ENCODE assay signal across 8 cellular contexts in the genomic region with DNA sequence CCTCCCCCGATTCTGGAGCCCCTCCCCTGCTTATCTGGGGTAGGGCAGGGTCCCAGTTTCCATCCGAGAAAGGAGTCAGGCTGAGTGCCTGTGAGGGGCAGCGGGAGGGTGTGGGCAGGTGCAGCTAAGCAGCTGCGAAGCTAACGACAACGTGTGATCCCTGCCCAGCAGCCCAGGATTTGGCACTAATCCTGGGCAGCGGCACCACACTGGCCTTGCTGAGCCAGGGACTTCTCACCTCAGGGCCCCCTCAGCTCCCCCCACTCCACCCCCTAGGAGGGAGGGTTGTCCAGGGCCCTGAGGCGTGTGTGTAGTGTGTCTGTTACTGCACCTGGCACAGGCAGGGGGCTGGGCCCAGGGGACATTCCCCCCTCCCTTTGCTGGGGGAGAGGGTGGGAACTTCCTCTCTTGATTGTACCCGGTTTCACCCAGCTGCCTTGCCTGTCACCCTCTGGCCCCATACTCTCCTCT. TPM values are rescaled to one million over a fixed set of nuclear protein-coding genes. Genes with fewer than 3 reads are reported as not detected.
DNase-seq lines count a peak whose midpoint lies in the region; ATAC-seq and TF ChIP-seq lines count a peak whose summit lies in the region.

No MANE protein-coding gene starts in this region.

- H3K27ac Mint-ChIP-seq in T-helper 17 cell: peak overlapping the region; percentile 8

- no peaks in the 10 kb centered on the region for H3K9me3 ChIP-seq in T-helper 17 cell (ENCODE audit: control insufficient read depth, low read length, poor library complexity, severe bottlenecking)
- no peaks in the 10 kb centered on the region for H3K9me3 ChIP-seq in PC-9 (ENCODE audit: insufficient read depth, low read depth)
- H3K9me3 ChIP-seq in PC-3 (ENCODE audit: low read length): no peaks in the 10 kb centered on the region

- BruUV-seq in PC-9 (replicated peaks; lab: Mats Ljungman, UMichigan) (no TSS peak), PC-3 (replicated peaks; lab: Mats Ljungman, UMichigan) (no TSS peak)

- peaks cover 13% of the 10 kb centered on the region for H3K4me1 Mint-ChIP-seq in T-helper 17 cell

- H3K4me2 ChIP-seq in PC-9 (no peak overlapping the region), PC-3 (ENCODE audit: low read length) (no peak overlapping the region)

- H3K4me1 ChIP-seq in PC-9 (replicated peaks; ENCODE audit: insufficient read depth): no peaks in the 10 kb centered on the region
- no peaks in the 10 kb centered on the region for H3K4me1 ChIP-seq in PC-3 (ENCODE audit: insufficient read depth, low read length)

- H4K20me1 ChIP-seq in PC-9 (ENCODE audit: insufficient read depth) (peaks cover 8% of the 10 kb centered on the region; the same call in 1 of the 2 replicates), PC-3 (ENCODE audit: low read length) (no peaks in the 10 kb centered on the region; the same call in 1 of the 2 replicates)

- peaks cover 10% of the 10 kb centered on the region for H3K27me3 Mint-ChIP-seq in T-helper 17 cell

- peaks cover 11% of the 10 kb centered on the region; the same call in 1 of the 2 replicates for H3F3A ChIP-seq in PC-9 (ENCODE audit: insufficient read depth, low read depth)
- no peaks in the 10 kb centered on the region for H3F3A ChIP-seq in PC-3 (ENCODE audit: low read length, unreplicated experiment)

- H2AFZ ChIP-seq in PC-9 (no peak overlapping the region), PC-3 (ENCODE audit: low read length) (no peak overlapping the region)

- TF ChIP-seq CTCF in PC-9 (conservative IDR thresholded peaks at IDR 0.05) (no peak), PC-3 (conservative IDR thresholded peaks at IDR 0.05; ENCODE audit: low read depth, low read length) (no peak)

- CTCF ChIA-PET in PC-9 (lab: Charles Lee): interaction anchor here (0.5 to 0.6 kb wide), 2 partner anchors 20 to 58 kb away, joined by 3 to 11 read pairs; no protein-coding TSS in a partner anchor
- CTCF ChIA-PET in PC-3 (lab: Charles Lee): interaction anchor here (1.3 to 3.4 kb wide), 2 partner anchors 11 to 56 kb away, joined by 4 to 28 read pairs; partner anchors contain the start of gene ATG101

- ATAC-seq in GM19324 (IDR thresholded peaks at IDR 0.05; ENCODE audit: low FRiP score, unreplicated experiment) (peak; percentile 69), HG03196 (IDR thresholded peaks at IDR 0.05; ENCODE audit: unreplicated experiment) (peak; percentile 56), T-helper 17 cell (peak; percentile 77), PC-3 (no peak)

- H3K79me2 ChIP-seq in PC-9 (ENCODE audit: low read depth) (no peaks in the 10 kb centered on the region), PC-3 (ENCODE audit: low read length) (peaks cover 16% of the 10 kb centered on the region)

- H3K27me3 ChIP-seq in PC-9 (ENCODE audit: insufficient read depth, low read depth): no peaks in the 10 kb centered on the region
- no peaks in the 10 kb centered on the region for H3K27me3 ChIP-seq in PC-3 (ENCODE audit: low read length)

- H3K4me3 Mint-ChIP-seq in T-helper 17 cell: no peak overlapping the region

- H3K36me3 Mint-ChIP-seq in T-helper 17 cell (ENCODE audit: low read depth): peaks cover 3% of the 10 kb centered on the region

- H3K27ac ChIP-seq in PC-9: no peak overlapping the region
- no peak overlapping the region for H3K27ac ChIP-seq in PC-3 (ENCODE audit: low read length)

- H3K9me2 ChIP-seq in PC-9 (ENCODE audit: insufficient read depth) (no peaks in the 10 kb centered on the region), PC-3 (replicated peaks; ENCODE audit: low read length) (no peaks in the 10 kb centered on the region)

- no peak overlapping the region for H3K9ac ChIP-seq in PC-3 (ENCODE audit: low read length)

- intact Hi-C loops in PC-9 (cut with micrococcal nuclease; ENCODE audit: unreplicated experiment): no loop called here
- intact Hi-C loops in PC-3 (cut with micrococcal nuclease): loop anchor here (5.0 kb wide), 1 partner anchor 36 kb away; no protein-coding TSS in a partner anchor

- H3K36me3 ChIP-seq in PC-9 (ENCODE audit: low read depth) (no peaks in the 10 kb centered on the region), PC-3 (ENCODE audit: low read depth, low read length) (peaks cover 15% of the 10 kb centered on the region)

- POLR2A ChIA-PET in PC-9 (lab: Charles Lee; ENCODE audit: unreplicated experiment): no interaction called here
- POLR2A ChIA-PET in PC-3 (lab: Charles Lee; ENCODE audit: unreplicated experiment): no interaction called here

- DNase-seq in T-helper 17 cell: no peak
- DNase-seq in myocyte (ENCODE audit: low read depth): peak; percentile 85
- no peak for DNase-seq in DMS 273 (lab: John Stamatoyannopoulos, UW; ENCODE audit: unreplicated experiment)
- no peak for DNase-seq in NCI-H1694 (lab: John Stamatoyannopoulos, UW)
- DNase-seq in PC-9: no peak
- DNase-seq in PC-3: no peak

- H3K4me3 ChIP-seq in PC-9 (no peak overlapping the region), PC-3 (ENCODE audit: low read length) (no peak overlapping the region)

RNA-seq across cellular contexts. Expression of gene SMIM41, which starts 1.8 kb away (rescaled TPM):
- total RNA-seq in T-helper 17 cell: not detected
- total RNA-seq in myocyte: not detected in 2 replicates
- 0.11 TPM for polyA plus RNA-seq in myocyte (2012)
- total RNA-seq in PC-9 (2021): 0.28 TPM in 1 of 2 replicates, not detected in the other
- not detected in 2 replicates for total RNA-seq in PC-3 (2014; rRNA removed)

RNA-seq across cellular contexts. Expression of gene ATG101, which starts 11.5 kb away (rescaled TPM):
- total RNA-seq in T-helper 17 cell: 10 to 100 TPM; 22.0 to 30.2 TPM
- total RNA-seq in myocyte: 93.8 and 105 TPM in 2 replicates
- 152 TPM for polyA plus RNA-seq in myocyte (2012)
- 44.6 and 59.0 TPM in 2 replicates for total RNA-seq in PC-9 (2021)
- 110 and 167 TPM in 2 replicates for total RNA-seq in PC-3 (2014; rRNA removed)

RNA-seq across cellular contexts. Expression of gene NR4A1, which starts 30.1 kb away (rescaled TPM):
- total RNA-seq in T-helper 17 cell (100 to 1,000 TPM in 1 of 2 donors, 10 to 100 TPM in 1; 79.2 to 133 TPM), myocyte (3.4 and 5.5 TPM in 2 replicates), PC-9 (2021) (6.5 and 13.4 TPM in 2 replicates), PC-3 (2014; rRNA removed) (90.7 and 110 TPM in 2 replicates)
- 2.7 TPM for polyA plus RNA-seq in myocyte (2012)
